In genomic region chr3:11377726-11378125, GRCh38 we compare ENCODE assay signal across 28 cellular contexts.
"Had no signal": no experiment of that assay in that cellular context is flagged by ENCODE, and none has a peak within 500 bp of the region (broad histone marks: within the 10 kb centered on the region; RNA-seq: fewer than 3 reads in every experiment).

No MANE protein-coding gene starts in this region.

- H3K4me3 ChIP-seq: adrenal gland, ascending aorta, esophagus muscularis mucosa, heart left ventricle, pancreas, prostate gland, suprapubic skin, tibial artery had no signal

- H3K9me3 ChIP-seq: adrenal gland, ascending aorta, esophagus muscularis mucosa, heart left ventricle, pancreas, prostate gland, suprapubic skin, tibial artery had no signal

- H3K4me1 ChIP-seq: foreskin keratinocyte, prostate gland, suprapubic skin had no signal

- FAIRE-seq: endothelial cell of umbilical vein, pancreas, small intestine had no signal

- H3K27me3 ChIP-seq: adrenal gland, ascending aorta, esophagus muscularis mucosa, foreskin keratinocyte, heart left ventricle, pancreas, suprapubic skin, tibial artery had no signal

- H3K36me3 ChIP-seq: adrenal gland, ascending aorta, pancreas, prostate gland, suprapubic skin had no signal

- DNase-seq: activated B cell treated with CpG ODN at 0.5 μM for 24 hours; activated CD8-positive, alpha-beta memory T cell treated with anti-CD3 and anti-CD28 coated beads, Interleukin-2, amount 10 ng/mL, durations not matched to agents 7 days and 5 days; activated CD8-positive, alpha-beta T cell treated with anti-CD3 and anti-CD28 coated beads, Interleukin-2, amount 10 ng/mL, durations not matched to agents 7 days and 5 days; activated effector memory CD4-positive, alpha-beta T cell treated with Interleukin-2 at 50 U/mL for 16 hours; activated naive CD4-positive, alpha-beta T cell treated with anti-CD3 and anti-CD28 coated beads for 36 hours; activated naive CD8-positive, alpha-beta T cell treated with anti-CD3 and anti-CD28 coated beads for 36 hours; activated T-cell treated with anti-CD3 and anti-CD28 coated beads for 4 hours; adrenal gland; caudate nucleus; cortex of kidney; heart left ventricle; hypothalamus; immature natural killer cell; midbrain; naive thymus-derived CD4-positive, alpha-beta T cell; nucleus accumbens; pancreas; retina; small intestine; stimulated activated naive CD4-positive, alpha-beta T cell; tibial artery had no signal

- ATAC-seq: activated CD8-positive, alpha-beta memory T cell treated with anti-CD3 and anti-CD28 coated beads, Interleukin-2, amount 10 ng/mL, durations not matched to agents 7 days and 5 days; activated CD8-positive, alpha-beta T cell treated with anti-CD3 and anti-CD28 coated beads, Interleukin-2, amount 10 ng/mL, durations not matched to agents 7 days and 5 days; foreskin keratinocyte; heart left ventricle; naive thymus-derived CD4-positive, alpha-beta T cell; pancreas; sciatic nerve had no signal

- H3K27ac ChIP-seq: adrenal gland, ascending aorta, esophagus muscularis mucosa, foreskin keratinocyte, heart left ventricle, pancreas, prostate gland, suprapubic skin, tibial artery had no signal
